In genomic region chr17:42680331-42680808, GRCh38 we compare ENCODE assay signal across 8 cellular contexts. TPM values are rescaled to one million over a fixed set of nuclear protein-coding genes. Genes with fewer than 3 reads are reported as not detected.
DNase-seq lines count a peak whose midpoint lies in the region; ATAC-seq, FAIRE-seq and TF ChIP-seq lines count a peak whose summit lies in the region.

No MANE protein-coding gene starts in this region.

- peak overlapping the region; percentile 79 for H3K4me2 ChIP-seq in PC-9
- H3K4me2 ChIP-seq in skeletal muscle satellite cell (ENCODE audit: low read length) = peak overlapping the region; percentile 82

- BruUV-seq in PC-9 (replicated peaks; lab: Mats Ljungman, UMichigan) = no TSS peak

- intact Hi-C loops in PC-9 (cut with micrococcal nuclease; ENCODE audit: unreplicated experiment) = no loop called here

- peak; percentile 83 for FAIRE-seq in GM12891 (lab: Jason Lieb, UNC)

- H3K4me1 ChIP-seq in PC-9 (replicated peaks; ENCODE audit: insufficient read depth) (peaks cover 38% of the 10 kb centered on the region), skeletal muscle satellite cell (ENCODE audit: control insufficient read depth, insufficient read depth, low read length) (peaks cover 41% of the 10 kb centered on the region)

- POLR2A ChIA-PET in PC-9 (lab: Charles Lee; ENCODE audit: unreplicated experiment) = no interaction called here

- H3K9me2 ChIP-seq in PC-9 (ENCODE audit: insufficient read depth) = no peaks in the 10 kb centered on the region

- H4K20me1 ChIP-seq in PC-9 (ENCODE audit: insufficient read depth) = no peaks in the 10 kb centered on the region

- CTCF ChIA-PET in PC-9 (lab: Charles Lee) = interaction anchor here (0.6 to 2.5 kb wide), 5 partner anchors 62 to 696 kb away, joined by 3 to 8 read pairs (median 3); no protein-coding TSS in a partner anchor

- no peaks in the 10 kb centered on the region for H3K9me3 ChIP-seq in PC-9 (ENCODE audit: insufficient read depth, low read depth)
- no peaks in the 10 kb centered on the region for H3K9me3 ChIP-seq in skeletal muscle satellite cell (replicated peaks; ENCODE audit: low read length)

- peaks cover 41% of the 10 kb centered on the region for H3F3A ChIP-seq in PC-9 (ENCODE audit: insufficient read depth, low read depth)

- no peaks in the 10 kb centered on the region for H3K9me3 Mint-ChIP-seq in activated naive CD4-positive, alpha-beta T cell treated with anti-CD3 and anti-CD28 coated beads, Interleukin-2, amount 50 U/mL, for 72 hours

- no peak for ATAC-seq in activated naive CD4-positive, alpha-beta T cell treated with anti-CD3 and anti-CD28 coated beads, Interleukin-2, amount 50 U/mL, for 72 hours
- no peak for ATAC-seq in GM19395 (IDR thresholded peaks at IDR 0.05; ENCODE audit: unreplicated experiment)

- H3K27ac ChIP-seq in PC-9 = no peak overlapping the region

- H3K4me3 ChIP-seq in PC-9 = peak overlapping the region; percentile 65; the same call in 1 of the 2 replicates
- peak overlapping the region; percentile 42 for H3K4me3 ChIP-seq in fibroblast of villous mesenchyme (ENCODE audit: low read depth, low read length)
- H3K4me3 ChIP-seq in skeletal muscle satellite cell (ENCODE audit: low read length) = peak overlapping the region; percentile 58

- H3K27me3 ChIP-seq in PC-9 (ENCODE audit: insufficient read depth, low read depth) (no peaks in the 10 kb centered on the region), skeletal muscle satellite cell (ENCODE audit: control insufficient read depth, insufficient read depth, low read length) (no peaks in the 10 kb centered on the region)

- no peaks in the 10 kb centered on the region for H3K36me3 Mint-ChIP-seq in activated naive CD4-positive, alpha-beta T cell treated with anti-CD3 and anti-CD28 coated beads, Interleukin-2, amount 50 U/mL, for 72 hours

- H3K27ac Mint-ChIP-seq in activated naive CD4-positive, alpha-beta T cell treated with anti-CD3 and anti-CD28 coated beads, Interleukin-2, amount 50 U/mL, for 72 hours = no peak overlapping the region

- peaks cover 13% of the 10 kb centered on the region for H3K79me2 ChIP-seq in PC-9 (ENCODE audit: low read depth)

- H3K36me3 ChIP-seq in PC-9 (ENCODE audit: low read depth) (no peaks in the 10 kb centered on the region), skeletal muscle satellite cell (ENCODE audit: insufficient read depth, low read length) (peaks cover 4% of the 10 kb centered on the region)

- no peak overlapping the region for H2AFZ ChIP-seq in PC-9

- TF ChIP-seq CTCF in PC-9 (conservative IDR thresholded peaks at IDR 0.05) (no peak), fibroblast of villous mesenchyme (IDR thresholded peaks at IDR 0.05; ENCODE audit: insufficient read depth, low read depth, low read length) (no peak)

- DNase-seq in GM12891 (ENCODE audit: insufficient read length, low spot score) = no peak
- DNase-seq in PC-9 = no peak
- peak; percentile 38 for DNase-seq in fibroblast of villous mesenchyme (ENCODE audit: low read depth)
- no peak for DNase-seq in T1000 (lab: John Stamatoyannopoulos, UW)
- DNase-seq in activated naive CD4-positive, alpha-beta T cell treated with anti-CD3 and anti-CD28 coated beads, Interleukin-2, amount 50 U/mL, for 72 hours (ENCODE audit: low spot score in 2 of 2) = no peak
- DNase-seq in Kasumi-1 (lab: John Stamatoyannopoulos, UW) = no peak

- peak; percentile 27; the same call in 1 of the 2 replicates for TF ChIP-seq POLR2A in GM12891 (IDR thresholded peaks at IDR 0.05; ENCODE audit: low read depth, low read length)

- peak overlapping the region; percentile 25 for H3K9ac ChIP-seq in skeletal muscle satellite cell (ENCODE audit: low read depth, low read length)

TF ChIP-seq in GM12891, 5 proteins besides CTCF, POLR2A, EP300 and RAD21:
- no peak for TF ChIP-seq TAF1 (IDR thresholded peaks at IDR 0.05; ENCODE audit: low read depth, low read length)
- no peak for TF ChIP-seq PAX5 (IDR thresholded peaks at IDR 0.05; ENCODE audit: insufficient read depth, low read length, severe bottlenecking)
- TF ChIP-seq SPI1 (IDR thresholded peaks at IDR 0.05; ENCODE audit: low read depth, low read length) = no peak
- TF ChIP-seq POLR2AphosphoS5 (IDR thresholded peaks at IDR 0.05; ENCODE audit: low read depth, low read length) = no peak; the same call in 1 of the 2 replicates
- no peak for TF ChIP-seq POU2F2 (IDR thresholded peaks at IDR 0.05; ENCODE audit: low read depth, low read length)

RNA-seq across cellular contexts. Expression of gene CCR10, which starts 1.3 kb away (rescaled TPM):
- polyA plus RNA-seq in GM12891 (2012; ENCODE audit: low read depth, missing spikeins) = 16.2 TPM
- total RNA-seq in PC-9 (2021) = 0.25 TPM in 1 of 2 replicates, not detected in the other
- 4.5 and 6.5 TPM in 2 replicates for total RNA-seq in fibroblast of villous mesenchyme
- 5.0 and 5.6 TPM in 2 replicates for total RNA-seq in skeletal muscle satellite cell (2012; rRNA removed)
- total RNA-seq in activated naive CD4-positive, alpha-beta T cell treated with anti-CD3 and anti-CD28 coated beads, Interleukin-2, amount 50 U/mL, for 72 hours = 1 to 10 TPM in 1 of 2 donors, under 1 TPM in 1; 0.78 to 1.0 TPM

RNA-seq across cellular contexts. Expression of gene CNTNAP1, which starts 2.0 kb away (rescaled TPM):
- polyA plus RNA-seq in GM12891 (2012; ENCODE audit: low read depth, missing spikeins) = 21.7 TPM
- total RNA-seq in PC-9 (2021) (1.4 and 1.8 TPM in 2 replicates), fibroblast of villous mesenchyme (45.4 and 60.5 TPM in 2 replicates)
- total RNA-seq in skeletal muscle satellite cell (2012; rRNA removed) = 20.3 and 20.5 TPM in 2 replicates
- 1 to 10 TPM in 1 of 2 donors, under 1 TPM in 1; 0.43 to 4.4 TPM for total RNA-seq in activated naive CD4-positive, alpha-beta T cell treated with anti-CD3 and anti-CD28 coated beads, Interleukin-2, amount 50 U/mL, for 72 hours

RNA-seq across cellular contexts. Expression of gene PLEKHH3, which starts 3.6 kb away (rescaled TPM):
- 18.3 TPM for polyA plus RNA-seq in GM12891 (2012; ENCODE audit: low read depth, missing spikeins)
- total RNA-seq in PC-9 (2021) (22.5 and 32.2 TPM in 2 replicates), fibroblast of villous mesenchyme (13.8 and 15.1 TPM in 2 replicates)
- 10.9 and 12.9 TPM in 2 replicates for total RNA-seq in skeletal muscle satellite cell (2012; rRNA removed)
- total RNA-seq in activated naive CD4-positive, alpha-beta T cell treated with anti-CD3 and anti-CD28 coated beads, Interleukin-2, amount 50 U/mL, for 72 hours = 1 to 10 TPM; 1.2 to 2.9 TPM

RNA-seq across cellular contexts. Expression of gene TUBG2, which starts 21.3 kb away (rescaled TPM):
- 11.5 TPM for polyA plus RNA-seq in GM12891 (2012; ENCODE audit: low read depth, missing spikeins)
- total RNA-seq in PC-9 (2021) = 25.5 and 28.3 TPM in 2 replicates
- 11.7 and 13.2 TPM in 2 replicates for total RNA-seq in fibroblast of villous mesenchyme
- total RNA-seq in skeletal muscle satellite cell (2012; rRNA removed) = 13.3 and 14.4 TPM in 2 replicates
- total RNA-seq in activated naive CD4-positive, alpha-beta T cell treated with anti-CD3 and anti-CD28 coated beads, Interleukin-2, amount 50 U/mL, for 72 hours = 10 to 100 TPM; 12.7 to 23.3 TPM
